Comparison of ENCODE assay signal across 34 cellular contexts in the genomic region with DNA sequence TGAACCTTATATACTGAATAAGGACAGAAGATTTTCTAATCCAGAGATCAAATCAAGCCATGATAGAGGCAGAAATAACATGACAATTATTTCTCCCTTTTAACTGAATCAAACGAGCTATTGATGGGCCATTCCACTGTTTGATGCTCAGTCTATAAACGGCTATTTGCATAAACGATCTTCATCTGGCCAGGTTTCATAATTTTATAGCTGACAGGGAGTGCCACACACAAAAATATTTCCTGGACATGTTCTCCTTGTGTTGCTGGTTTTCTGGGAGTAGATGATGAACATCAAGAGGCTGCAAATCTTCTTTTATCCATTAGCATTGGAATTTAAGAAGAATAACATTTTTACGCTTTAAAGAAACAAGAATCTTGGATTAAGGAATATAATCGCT.
"Had no signal": no experiment of that assay in that cellular context is flagged by ENCODE, and none has a peak within 500 bp of the region (broad histone marks: within the 10 kb centered on the region; RNA-seq: fewer than 3 reads in every experiment).

No MANE protein-coding gene starts in this region.

- H3K4me3 ChIP-seq: ascending aorta, cardiac muscle cell had no signal

- ATAC-seq: activated CD8-positive, alpha-beta memory T cell treated with anti-CD3 and anti-CD28 coated beads, Interleukin-2, amount 10 ng/mL, durations not matched to agents 7 days and 5 days; activated CD8-positive, alpha-beta T cell treated with anti-CD3 and anti-CD28 coated beads, Interleukin-2, amount 10 ng/mL, durations not matched to agents 7 days and 5 days; activated naive CD8-positive, alpha-beta T cell treated with anti-CD3 and anti-CD28 coated beads, Interleukin-2, amount 50 U/mL, for 24 hours had no signal

- H3K4me1 Mint-ChIP-seq: activated CD4-positive, alpha-beta memory T cell treated with anti-CD3 and anti-CD28 coated beads, Interleukin-2, amount 10 ng/mL, durations not matched to agents 7 days and 5 days; activated CD4-positive, alpha-beta T cell treated with anti-CD3 and anti-CD28 coated beads, Interleukin-2, amount 10 ng/mL, durations not matched to agents 7 days and 5 days; activated naive CD4-positive, alpha-beta T cell treated with anti-CD3 and anti-CD28 coated beads, Interleukin-2, amount 10 ng/mL, durations not matched to agents 7 days and 5 days; activated naive CD8-positive, alpha-beta T cell treated with anti-CD3 and anti-CD28 coated beads, Interleukin-2, amount 10 ng/mL, durations not matched to agents 7 days and 5 days; activated naive CD8-positive, alpha-beta T cell treated with anti-CD3 and anti-CD28 coated beads, Interleukin-2, amount 50 U/mL, for 24 hours; brain had no signal

- DNase-seq: activated B cell treated with CpG ODN at 0.5 μM for 24 hours; activated CD4-positive, alpha-beta memory T cell treated with anti-CD3 and anti-CD28 coated beads, Interleukin-2, amount 10 ng/mL, durations not matched to agents 7 days and 5 days; activated CD4-positive, alpha-beta T cell treated with anti-CD3 and anti-CD28 coated beads for 48 hours; activated CD4-positive, alpha-beta T cell treated with anti-CD3 and anti-CD28 coated beads, Interleukin-2, amount 10 ng/mL, durations not matched to agents 7 days and 5 days; activated CD4-positive, alpha-beta T cell treated with anti-CD3 and anti-CD28 coated beads, Interleukin-2, amount 50 U/mL, for 48 hours; activated CD4-positive, CD25-positive, alpha-beta regulatory T cell treated with anti-CD3 and anti-CD28 coated beads, Interleukin-2, amount 50 U/mL, for 72 hours; activated CD8-positive, alpha-beta memory T cell treated with anti-CD3 and anti-CD28 coated beads for 24 hours; activated CD8-positive, alpha-beta memory T cell treated with anti-CD3 and anti-CD28 coated beads, Interleukin-2, amount 10 ng/mL, durations not matched to agents 7 days and 5 days; activated CD8-positive, alpha-beta memory T cell treated with anti-CD3 and anti-CD28 coated beads, Interleukin-2, amount 50 U/mL, for 48 hours; activated CD8-positive, alpha-beta T cell treated with anti-CD3 and anti-CD28 coated beads, Interleukin-2, amount 10 ng/mL, durations not matched to agents 7 days and 5 days; activated effector memory CD4-positive, alpha-beta T cell treated with Interleukin-2 at 50 U/mL for 16 hours; activated gamma-delta T cell; activated naive CD4-positive, alpha-beta T cell treated with anti-CD3 and anti-CD28 coated beads, Interleukin-2, amount 10 ng/mL, durations not matched to agents 7 days and 5 days; activated naive CD4-positive, alpha-beta T cell treated with Interleukin-2 at 50 U/mL for 16 hours; activated naive CD8-positive, alpha-beta T cell treated with anti-CD3 and anti-CD28 coated beads, Interleukin-2, amount 10 ng/mL, durations not matched to agents 7 days and 5 days; activated naive CD8-positive, alpha-beta T cell treated with anti-CD3 and anti-CD28 coated beads, Interleukin-2, amount 50 U/mL, for 24 hours; activated T-cell treated with anti-CD3 and anti-CD28 coated beads, Interleukin-2, amount 50 U/mL, for 24 hours; activated T-cell treated with anti-CD3 and anti-CD28 coated beads, Interleukin-2, amount 50 U/mL, for 48 hours; amygdala; anterior cingulate cortex; central memory CD4-positive, alpha-beta T cell; T-helper 2 cell; T-helper 9 cell had no signal

- H3K36me3 Mint-ChIP-seq: activated CD8-positive, alpha-beta memory T cell treated with anti-CD3 and anti-CD28 coated beads, Interleukin-2, amount 10 ng/mL, durations not matched to agents 7 days and 5 days; activated naive CD4-positive, alpha-beta T cell treated with anti-CD3 and anti-CD28 coated beads, Interleukin-2, amount 10 ng/mL, durations not matched to agents 7 days and 5 days; brain had no signal

- H3K4me1 ChIP-seq: ascending aorta had no signal

- H3K27me3 Mint-ChIP-seq: activated B cell treated with CpG ODN at 0.5 μM for 24 hours; activated CD4-positive, alpha-beta memory T cell treated with anti-CD3 and anti-CD28 coated beads, Interleukin-2, amount 10 ng/mL, durations not matched to agents 7 days and 5 days; activated CD4-positive, alpha-beta T cell treated with anti-CD3 and anti-CD28 coated beads, Interleukin-2, amount 10 ng/mL, durations not matched to agents 7 days and 5 days; activated CD8-positive, alpha-beta memory T cell treated with anti-CD3 and anti-CD28 coated beads, Interleukin-2, amount 10 ng/mL, durations not matched to agents 7 days and 5 days; activated naive CD4-positive, alpha-beta T cell treated with anti-CD3 and anti-CD28 coated beads, Interleukin-2, amount 10 ng/mL, durations not matched to agents 7 days and 5 days; activated naive CD4-positive, alpha-beta T cell treated with anti-CD3 and anti-CD28 coated beads, Interleukin-2, amount 50 U/mL, for 24 hours; activated naive CD8-positive, alpha-beta T cell; activated naive CD8-positive, alpha-beta T cell treated with anti-CD3 and anti-CD28 coated beads, Interleukin-2, amount 10 ng/mL, durations not matched to agents 7 days and 5 days; activated naive CD8-positive, alpha-beta T cell treated with anti-CD3 and anti-CD28 coated beads, Interleukin-2, amount 50 U/mL, for 24 hours; activated T-cell treated with anti-CD3 and anti-CD28 coated beads, Interleukin-2, amount 50 U/mL, for 24 hours had no signal

- H3K4me3 Mint-ChIP-seq: activated B cell treated with CpG ODN at 0.5 μM for 24 hours; activated CD4-positive, alpha-beta memory T cell treated with anti-CD3 and anti-CD28 coated beads, Interleukin-2, amount 10 ng/mL, durations not matched to agents 7 days and 5 days; activated CD4-positive, alpha-beta T cell treated with anti-CD3 and anti-CD28 coated beads, Interleukin-2, amount 10 ng/mL, durations not matched to agents 7 days and 5 days; activated CD8-positive, alpha-beta memory T cell treated with anti-CD3 and anti-CD28 coated beads, Interleukin-2, amount 10 ng/mL, durations not matched to agents 7 days and 5 days; activated CD8-positive, alpha-beta T cell treated with anti-CD3 and anti-CD28 coated beads, Interleukin-2, amount 10 ng/mL, durations not matched to agents 7 days and 5 days; activated naive CD4-positive, alpha-beta T cell treated with anti-CD3 and anti-CD28 coated beads, Interleukin-2, amount 10 ng/mL, durations not matched to agents 7 days and 5 days; activated naive CD4-positive, alpha-beta T cell treated with anti-CD3 and anti-CD28 coated beads, Interleukin-2, amount 50 U/mL, for 24 hours; activated naive CD8-positive, alpha-beta T cell; activated naive CD8-positive, alpha-beta T cell treated with anti-CD3 and anti-CD28 coated beads, Interleukin-2, amount 10 ng/mL, durations not matched to agents 7 days and 5 days; activated naive CD8-positive, alpha-beta T cell treated with anti-CD3 and anti-CD28 coated beads, Interleukin-2, amount 50 U/mL, for 24 hours; activated T-cell treated with anti-CD3 and anti-CD28 coated beads, Interleukin-2, amount 50 U/mL, for 24 hours; brain; T-helper 1 cell treated with Interleukin-12 subunit alpha and Interleukin-12 subunit beta and Interleukin-4 antibody, amounts not matched to agents 30 μg/mL and 1 μg/mL, for 36 hours; T-helper 2 cell treated with Interferon-gamma antibody and Interleukin-4, amounts not matched to agents 5 μg/mL and 100 μg/mL, for 36 hours had no signal

- H3K27ac Mint-ChIP-seq: activated B cell treated with CpG ODN at 0.5 μM for 24 hours; activated CD4-positive, alpha-beta memory T cell treated with anti-CD3 and anti-CD28 coated beads, Interleukin-2, amount 10 ng/mL, durations not matched to agents 7 days and 5 days; activated CD4-positive, alpha-beta T cell treated with anti-CD3 and anti-CD28 coated beads, Interleukin-2, amount 10 ng/mL, durations not matched to agents 7 days and 5 days; activated CD8-positive, alpha-beta memory T cell treated with anti-CD3 and anti-CD28 coated beads, Interleukin-2, amount 10 ng/mL, durations not matched to agents 7 days and 5 days; activated CD8-positive, alpha-beta T cell treated with anti-CD3 and anti-CD28 coated beads, Interleukin-2, amount 10 ng/mL, durations not matched to agents 7 days and 5 days; activated naive CD4-positive, alpha-beta T cell treated with anti-CD3 and anti-CD28 coated beads, Interleukin-2, amount 10 ng/mL, durations not matched to agents 7 days and 5 days; activated naive CD4-positive, alpha-beta T cell treated with anti-CD3 and anti-CD28 coated beads, Interleukin-2, amount 50 U/mL, for 24 hours; activated naive CD8-positive, alpha-beta T cell; activated naive CD8-positive, alpha-beta T cell treated with anti-CD3 and anti-CD28 coated beads, Interleukin-2, amount 10 ng/mL, durations not matched to agents 7 days and 5 days; activated naive CD8-positive, alpha-beta T cell treated with anti-CD3 and anti-CD28 coated beads, Interleukin-2, amount 50 U/mL, for 24 hours; activated T-cell treated with anti-CD3 and anti-CD28 coated beads, Interleukin-2, amount 50 U/mL, for 24 hours; activated T-helper 2 cell treated with anti-CD3 and anti-CD28 coated beads, Interferon-gamma antibody, Interleukin-2, Interleukin-4, amounts not matched to agents 10 μg/mL and 5 μg/mL and 100 μg/mL, durations not matched to agents 14 hours and 24 hours and 36 hours; brain; T-helper 1 cell treated with Interleukin-12 subunit alpha and Interleukin-12 subunit beta and Interleukin-4 antibody, amounts not matched to agents 30 μg/mL and 1 μg/mL, for 36 hours; T-helper 2 cell treated with Interferon-gamma antibody and Interleukin-4, amounts not matched to agents 5 μg/mL and 100 μg/mL, for 36 hours had no signal

- H3K9me3 Mint-ChIP-seq: activated naive CD4-positive, alpha-beta T cell treated with anti-CD3 and anti-CD28 coated beads, Interleukin-2, amount 50 U/mL, for 24 hours; activated T-helper 2 cell treated with anti-CD3 and anti-CD28 coated beads, Interferon-gamma antibody, Interleukin-2, Interleukin-4, amounts not matched to agents 10 μg/mL and 5 μg/mL and 100 μg/mL, durations not matched to agents 14 hours and 24 hours and 36 hours had no signal

- FAIRE-seq: bronchial epithelial cell, TTC549 had no signal

- H3K36me3 ChIP-seq: ascending aorta, cardiac muscle cell had no signal

- H3K27me3 ChIP-seq: ascending aorta, cardiac muscle cell had no signal

- H3K27ac ChIP-seq: ascending aorta, cardiac muscle cell, VCaP had no signal
